ENCODE assay signal across 1 cellular context in the genomic region with DNA sequence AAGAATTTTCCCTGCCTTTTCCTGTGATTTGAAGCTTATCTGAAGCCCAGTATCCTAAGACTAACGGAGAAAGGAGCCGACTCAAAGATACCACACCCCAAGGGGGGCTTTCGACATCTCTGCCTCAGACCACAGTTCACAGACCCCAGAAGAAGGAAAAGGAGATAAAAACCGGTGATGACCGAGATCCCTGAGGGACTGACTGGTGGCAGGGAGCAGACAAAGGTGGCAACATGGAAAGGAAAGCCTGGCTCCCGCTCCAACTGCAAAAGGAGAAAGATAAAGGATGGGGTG.
TF ChIP-seq lines count a peak whose summit lies in the region.

No MANE protein-coding gene starts in this region.

TF ChIP-seq in HCT116, 20 proteins besides CTCF, POLR2A, EP300 and RAD21 (continued from another document):
- TF ChIP-seq MAX (IDR thresholded peaks at IDR 0.05), result no peak
- TF ChIP-seq SP1 (IDR thresholded peaks at IDR 0.05; ENCODE audit: low read depth), result no peak
- TF ChIP-seq ZFX (IDR thresholded peaks at IDR 0.05), result no peak
- no peak for TF ChIP-seq CEBPB (IDR thresholded peaks at IDR 0.05; ENCODE audit: low read depth)
- no peak for TF ChIP-seq SIN3A (IDR thresholded peaks at IDR 0.05; ENCODE audit: low read depth)
- TF ChIP-seq POLR2AphosphoS5 (IDR thresholded peaks at IDR 0.05; ENCODE audit: low read depth, low read length), result no peak
- no peak for TF ChIP-seq EZH2phosphoT487 (IDR thresholded peaks at IDR 0.05; ENCODE audit: borderline replicate concordance)
- TF ChIP-seq ZBTB33 (IDR thresholded peaks at IDR 0.05; ENCODE audit: extremely low read depth, insufficient replicate concordance, low read length), result no peak
- no peak for TF ChIP-seq ELF1 (IDR thresholded peaks at IDR 0.05; ENCODE audit: borderline replicate concordance, low read depth)
- TF ChIP-seq ZNF274 (IDR thresholded peaks at IDR 0.05; ENCODE audit: low read depth, low read length), result no peak
- no peak for TF ChIP-seq EGR1 (IDR thresholded peaks at IDR 0.05; ENCODE audit: low read depth)
